8 cellular contexts compared by ENCODE assay signal in genomic region chr21:33265664-33266049, GRCh38. TPM values are rescaled to one million over a fixed set of nuclear protein-coding genes. Genes with fewer than 3 reads are reported as not detected.
DNase-seq lines count a peak whose midpoint lies in the region; ATAC-seq and TF ChIP-seq lines count a peak whose summit lies in the region.

No MANE protein-coding gene starts in this region.

- no peak overlapping the region for H3K18ac ChIP-seq in trophoblast cell (ENCODE audit: low read length)

- H4K91ac ChIP-seq in trophoblast cell (ENCODE audit: low read depth, low read length) = no peak overlapping the region

- H3K79me2 ChIP-seq in MM.1S (ENCODE audit: low read length) (peaks cover 48% of the 10 kb centered on the region), trophoblast cell (ENCODE audit: control insufficient read depth, insufficient read depth, low read length, poor library complexity) (peaks cover 3% of the 10 kb centered on the region)

- H3K4me1 Mint-ChIP-seq in activated naive CD4-positive, alpha-beta T cell treated with anti-CD3 and anti-CD28 coated beads, Interleukin-2, amount 50 U/mL, for 24 hours = peaks cover 52% of the 10 kb centered on the region

- H3K4me1 ChIP-seq in ES-I3 (ENCODE audit: insufficient read depth, low read length) = peaks cover 3% of the 10 kb centered on the region; the same call in 1 of the 2 replicates
- peaks cover 38% of the 10 kb centered on the region for H3K4me1 ChIP-seq in MM.1S (ENCODE audit: low read length)
- peaks cover 0 to 10% of the 10 kb centered on the region in 2 experiments for H3K4me1 ChIP-seq in trophoblast cell (ENCODE audit: control insufficient read depth in 1 of 2, insufficient read depth in 2 of 2, low read length in 2 of 2)

- H3K27ac ChIP-seq in MM.1S (ENCODE audit: low read length) (peak overlapping the region; percentile 45; the same call in 1 of the 2 replicates), trophoblast cell (ENCODE audit: low read depth, low read length) (no peak overlapping the region)

- peak; percentile 54 for DNase-seq in MM.1S
- peak; percentile 80 for DNase-seq in cardiac septum (ENCODE audit: low spot score)
- DNase-seq in trophoblast cell = peak; percentile 92 to 93
- no peak for DNase-seq in COLO668 (lab: John Stamatoyannopoulos, UW; ENCODE audit: unreplicated experiment)
- no peak for DNase-seq in dedifferentiated amniotic fluid mesenchymal stem cell (ENCODE audit: extremely low spot score)

- no peaks in the 10 kb centered on the region for H4K20me1 ChIP-seq in MM.1S (ENCODE audit: insufficient read depth, low read length)

- H4K12ac ChIP-seq in trophoblast cell (ENCODE audit: low read depth, low read length) = no peak overlapping the region

- H3F3A ChIP-seq in MM.1S (ENCODE audit: insufficient read depth, low read length) = peaks cover 58% of the 10 kb centered on the region

- H2AK5ac ChIP-seq in trophoblast cell (ENCODE audit: low read length) = no peak overlapping the region

- WGBS in trophoblast cell (ENCODE audit: extremely low coverage, insufficient coverage, insufficient read length) = no CpG with 5 or more reads among the region's 12 CpGs

- H3K4me2 ChIP-seq in MM.1S (ENCODE audit: low read depth, low read length) (peak overlapping the region; percentile 85), trophoblast cell (ENCODE audit: low read length) (peak overlapping the region; percentile 58)

- H2BK12ac ChIP-seq in trophoblast cell (ENCODE audit: low read length) = no peak overlapping the region

- H3K14ac ChIP-seq in trophoblast cell (ENCODE audit: low read length) = no peak overlapping the region

- TF ChIP-seq CTCF in MM.1S (IDR thresholded peaks at IDR 0.05; ENCODE audit: low read length) = no peak

- no peaks in the 10 kb centered on the region for H3K9me2 ChIP-seq in MM.1S (replicated peaks; ENCODE audit: insufficient read depth, low read length)

- no peaks in the 10 kb centered on the region for H3K36me3 ChIP-seq in ES-I3 (ENCODE audit: insufficient read depth, low read length)
- no peaks in the 10 kb centered on the region for H3K36me3 ChIP-seq in MM.1S (replicated peaks; ENCODE audit: insufficient read depth, low read length)
- H3K36me3 ChIP-seq in trophoblast cell (ENCODE audit: control insufficient read depth in 1 of 2, insufficient read depth in 2 of 2, low read length in 2 of 2) = peaks cover 0 to 6% of the 10 kb centered on the region in 2 experiments

- peaks cover 16% of the 10 kb centered on the region for H3K36me3 Mint-ChIP-seq in activated naive CD4-positive, alpha-beta T cell treated with anti-CD3 and anti-CD28 coated beads, Interleukin-2, amount 50 U/mL, for 24 hours

- no peak overlapping the region for H3K23ac ChIP-seq in trophoblast cell (ENCODE audit: low read length)

- H3K27ac Mint-ChIP-seq in activated naive CD4-positive, alpha-beta T cell treated with anti-CD3 and anti-CD28 coated beads, Interleukin-2, amount 50 U/mL, for 24 hours = peak overlapping the region; percentile 97

- peak overlapping the region; percentile 68; the same call in 1 of the 2 replicates for H3K9ac ChIP-seq in ES-I3 (ENCODE audit: low read depth, low read length)
- H3K9ac ChIP-seq in MM.1S (ENCODE audit: low read length) = no peak overlapping the region; the same call in 1 of the 2 replicates
- no peak overlapping the region for H3K9ac ChIP-seq in trophoblast cell (ENCODE audit: low read length)

- H3K4me3 ChIP-seq in MM.1S (ENCODE audit: low read length) = peak overlapping the region; percentile 72
- H3K4me3 ChIP-seq in trophoblast cell (ENCODE audit: low read depth, low read length) = no peak overlapping the region

- no peak overlapping the region for H4K8ac ChIP-seq in trophoblast cell (ENCODE audit: low read depth, low read length)

- H2BK120ac ChIP-seq in trophoblast cell (ENCODE audit: insufficient read depth, low read length, poor library complexity) = no peak overlapping the region

- no peak overlapping the region for H2BK5ac ChIP-seq in trophoblast cell (ENCODE audit: low read depth, low read length, poor library complexity)

- 0 out of 2 replicates have a peak overlapping the region, but pooled peaks have one; percentile 21 for H2AFZ ChIP-seq in MM.1S (ENCODE audit: low read length)
- no peak overlapping the region for H2AFZ ChIP-seq in trophoblast cell (ENCODE audit: insufficient read depth, low read length, poor library complexity)

- intact Hi-C loops in cardiac septum (cut with DNase I) = loop anchor here (2.0 kb wide), 1 partner anchor 59 kb away; the partner anchor contains the start of gene IFNAR1

- H3K4ac ChIP-seq in trophoblast cell (ENCODE audit: low read depth, low read length) = no peak overlapping the region

- peak overlapping the region; percentile 95 for H3K4me3 Mint-ChIP-seq in activated naive CD4-positive, alpha-beta T cell treated with anti-CD3 and anti-CD28 coated beads, Interleukin-2, amount 50 U/mL, for 24 hours

- H3K79me1 ChIP-seq in trophoblast cell (ENCODE audit: low read length) = peaks cover 5% of the 10 kb centered on the region

- H3K9me3 Mint-ChIP-seq in activated naive CD4-positive, alpha-beta T cell treated with anti-CD3 and anti-CD28 coated beads, Interleukin-2, amount 50 U/mL, for 24 hours = no peaks in the 10 kb centered on the region

- no peaks in the 10 kb centered on the region for H3K9me3 ChIP-seq in ES-I3 (ENCODE audit: control insufficient read depth, insufficient read depth, low read length)
- no peaks in the 10 kb centered on the region for H3K9me3 ChIP-seq in MM.1S (replicated peaks; ENCODE audit: insufficient read depth, low read length)
- H3K9me3 ChIP-seq in trophoblast cell (ENCODE audit: insufficient read depth, low read depth, low read length) = no peaks in the 10 kb centered on the region

- H3K27me3 ChIP-seq in MM.1S (replicated peaks; ENCODE audit: insufficient read depth, low read length) (no peaks in the 10 kb centered on the region), trophoblast cell (ENCODE audit: insufficient read depth, low read length) (no peaks in the 10 kb centered on the region)

- no peaks in the 10 kb centered on the region for H3K27me3 Mint-ChIP-seq in activated naive CD4-positive, alpha-beta T cell treated with anti-CD3 and anti-CD28 coated beads, Interleukin-2, amount 50 U/mL, for 24 hours

- peak; percentile 26 for ATAC-seq in GM21529 (IDR thresholded peaks at IDR 0.05; ENCODE audit: unreplicated experiment)

RNA-seq across cellular contexts. Expression of gene IL10RB, which starts 0.5 kb away (rescaled TPM):
- total RNA-seq in cardiac septum = 7.2 TPM
- polyA plus RNA-seq in trophoblast cell (2013) = 8.6 and 8.7 TPM in 2 replicates

RNA-seq across cellular contexts. Expression of gene IFNAR2, which starts 35.9 kb away (rescaled TPM):
- 14.4 TPM for total RNA-seq in cardiac septum
- 7.0 and 7.9 TPM in 2 replicates for polyA plus RNA-seq in trophoblast cell (2013)

RNA-seq across cellular contexts. Expression of gene IFNAR1, which starts 59.1 kb away (rescaled TPM):
- 29.5 TPM for total RNA-seq in cardiac septum
- polyA plus RNA-seq in trophoblast cell (2013) = 14.1 and 17.7 TPM in 2 replicates

Comparison
In these comparisons a context has a peak if more than half of its experiments do, and no peak if none do; other contexts are left out.
1. DNase-seq: peak in MM.1S (single experiment), cardiac septum (single experiment) and trophoblast cell (2 of 2); none in COLO668 (single experiment) and dedifferentiated amniotic fluid mesenchymal stem cell (single experiment).